In the genomic region with DNA sequence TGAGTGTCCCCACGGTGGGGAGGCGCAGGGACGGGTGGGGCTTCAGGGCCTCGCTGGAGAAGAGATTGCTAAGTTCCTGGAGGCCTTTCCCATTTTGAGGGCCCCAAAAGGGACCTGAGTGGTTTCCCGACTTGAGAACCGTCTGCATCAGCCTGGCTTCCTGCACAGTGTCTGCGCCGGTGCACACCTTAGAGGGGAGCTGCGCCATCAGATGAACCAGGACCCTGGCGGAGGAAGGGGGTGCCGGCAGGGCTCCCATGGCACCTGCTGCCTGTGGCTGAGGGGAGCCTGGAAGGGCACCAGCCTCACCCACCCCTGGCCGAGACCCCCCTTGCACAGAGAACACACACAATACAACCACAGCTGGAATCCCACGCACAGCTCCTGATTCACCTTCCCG, we compare ENCODE assay signal across 23 cellular contexts.
"Had no signal": no experiment of that assay in that cellular context is flagged by ENCODE, and none has a peak within 500 bp of the region (broad histone marks: within the 10 kb centered on the region; RNA-seq: fewer than 3 reads in every experiment).

No MANE protein-coding gene starts in this region.

- H3K36me3 Mint-ChIP-seq: natural killer cell; stimulated activated naive B cell treated with anti-CD40 and anti-IgM and Interleukin-4, amounts not matched to agents 10 μg/mL and 1 μg/mL and 100 μg/mL, for 72 hours had no signal

- ATAC-seq: esophagus mucosa; gastrocnemius medialis; left cardiac atrium; left lung; pancreas; right lobe of liver; stimulated activated naive B cell treated with anti-CD40 and anti-IgM and Interleukin-4, amounts not matched to agents 10 μg/mL and 1 μg/mL and 100 μg/mL, for 72 hours had no signal

- H3K36me3 ChIP-seq: gastrocnemius medialis, left lung, neutrophil, pancreas, right lobe of liver, suprapubic skin, vagina had no signal

- H3K4me1 ChIP-seq: gastrocnemius medialis, left lung, pancreas, right lobe of liver, suprapubic skin, vagina had no signal

- DNase-seq: dermis blood vessel endothelial cell; foreskin fibroblast; gastrocnemius medialis; left cardiac atrium; left lung; mammary epithelial cell; mesendoderm; natural killer cell; pancreas; retina; right lobe of liver; small intestine; stimulated activated CD4-positive, alpha-beta T cell treated with anti-CD3 and anti-CD28 coated beads, Interleukin-15, amount 100 ng/mL, for 24 hours; stimulated activated CD4-positive, alpha-beta T cell treated with anti-CD3 and anti-CD28 coated beads, Interleukin-2, amount 100 ng/mL, for 48 hours; stimulated activated naive B cell treated with anti-CD40 and anti-IgM and Interleukin-4, amounts not matched to agents 10 μg/mL and 1 μg/mL and 100 μg/mL, for 72 hours; trophoblast cell had no signal

- H3K4me3 Mint-ChIP-seq: natural killer cell; stimulated activated naive B cell treated with anti-CD40 and anti-IgM and Interleukin-4, amounts not matched to agents 10 μg/mL and 1 μg/mL and 100 μg/mL, for 72 hours; stimulated activated naive CD8-positive, alpha-beta T cell treated with anti-CD3 and anti-CD28 coated beads, Interleukin-15, Interleukin-2, amounts not matched to agents 100 ng/mL and 50 ng/mL, for 24 hours had no signal

- H3K4me1 Mint-ChIP-seq: natural killer cell; stimulated activated naive B cell treated with anti-CD40 and anti-IgM and Interleukin-4, amounts not matched to agents 10 μg/mL and 1 μg/mL and 100 μg/mL, for 72 hours had no signal

- H3K9me3 Mint-ChIP-seq: natural killer cell had no signal

- H3K27ac ChIP-seq: coronary artery, epithelial cell of prostate, gastrocnemius medialis, left lung, neutrophil, pancreas, right lobe of liver, suprapubic skin, vagina had no signal

- H3K4me3 ChIP-seq: coronary artery, gastrocnemius medialis, left lung, pancreas, right lobe of liver, suprapubic skin, vagina had no signal

- H3K9me3 ChIP-seq: gastrocnemius medialis, left lung, neutrophil, pancreas, right lobe of liver, suprapubic skin, vagina had no signal

- FAIRE-seq: pancreas, small intestine had no signal

- H3K27ac Mint-ChIP-seq: natural killer cell; stimulated activated naive B cell treated with anti-CD40 and anti-IgM and Interleukin-4, amounts not matched to agents 10 μg/mL and 1 μg/mL and 100 μg/mL, for 72 hours; stimulated activated naive CD8-positive, alpha-beta T cell treated with anti-CD3 and anti-CD28 coated beads, Interleukin-15, Interleukin-2, amounts not matched to agents 100 ng/mL and 50 ng/mL, for 24 hours had no signal

- H3K27me3 ChIP-seq: gastrocnemius medialis, neutrophil, pancreas, right lobe of liver, suprapubic skin, vagina had no signal

- H3K27me3 Mint-ChIP-seq: stimulated activated naive CD8-positive, alpha-beta T cell treated with anti-CD3 and anti-CD28 coated beads, Interleukin-15, Interleukin-2, amounts not matched to agents 100 ng/mL and 50 ng/mL, for 24 hours had no signal
